14 cellular contexts compared by ENCODE assay signal in the genomic region with DNA sequence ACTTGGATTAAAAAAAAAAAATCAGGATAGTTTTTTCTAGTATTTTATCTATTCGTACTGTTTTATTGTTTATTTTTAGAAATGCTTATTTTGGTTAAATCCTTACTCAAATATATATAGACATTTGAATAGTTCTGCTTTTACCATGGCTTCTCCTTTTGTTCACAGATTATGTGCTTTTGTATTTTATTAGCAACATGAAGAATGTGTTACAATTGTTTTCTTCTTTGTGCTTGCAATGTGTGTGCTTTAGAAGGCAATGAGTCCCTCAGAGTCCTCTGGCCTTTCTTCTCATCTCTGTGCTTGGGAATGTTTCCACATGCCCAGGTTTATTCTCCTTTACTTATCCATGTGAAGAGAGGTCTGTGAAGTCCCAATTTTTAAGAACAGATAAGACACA.
DNase-seq lines count a peak whose midpoint lies in the region; ATAC-seq, FAIRE-seq and TF ChIP-seq lines count a peak whose summit lies in the region.
"Had no signal": no experiment of that assay in that cellular context is flagged by ENCODE, and none has a peak within 500 bp of the region (broad histone marks: within the 10 kb centered on the region; RNA-seq: fewer than 3 reads in every experiment).

No MANE protein-coding gene starts in this region.

- no peak overlapping the region for H4K8ac ChIP-seq in H1 (ENCODE audit: extremely low read depth, insufficient read depth, low read length)

- 86% methylated on average over 1 of the region's 1 CpG; no CpG with 5 or more reads in 1 of the 2 experiments for WGBS in H1 (ENCODE audit: extremely low coverage in 1 of 2, insufficient coverage in 1 of 2, insufficient read length in 1 of 2, insufficient replicate concordance in 2 of 2, low coverage in 1 of 2, low lambda C conversion rate in 2 of 2, missing lambda C conversion rate in 1 of 2), 2 experiments
- WGBS in testis, 2 donors, result 56 to 59% methylated on average over 1 of the region's 1 CpG

- no peak for TF ChIP-seq CTCF in CD14-positive monocyte (IDR thresholded peaks at IDR 0.05)
- no peak for TF ChIP-seq CTCF in H1 (IDR thresholded peaks at IDR 0.05; ENCODE audit: control extremely low read depth in 1 of 3, insufficient read depth in 1 of 3, low read depth in 1 of 3, low read length in 3 of 3)
- TF ChIP-seq CTCF in testis (IDR thresholded peaks at IDR 0.05), result no peak

- CTCF ChIA-PET in H1 (lab: Charles Lee; ENCODE audit: partially characterized antibody), result interaction anchor here (1.3 kb wide), 1 partner anchor 20 kb away, joined by 3 read pairs; no protein-coding TSS in a partner anchor

- no peak overlapping the region for H4K91ac ChIP-seq in H1 (replicated peaks; ENCODE audit: insufficient read length, low read length)

- no peak overlapping the region for H4K5ac ChIP-seq in H1 (ENCODE audit: insufficient read length, low read depth, low read length)

- no peak overlapping the region for H3K56ac ChIP-seq in H1 (replicated peaks; ENCODE audit: insufficient read length, low read depth, low read length)

- H3K4me2 ChIP-seq in Karpas-422 (ENCODE audit: low read depth, low read length, poor library complexity, severe bottlenecking), result peak overlapping the region; percentile 47
- H3K4me2 ChIP-seq in H1 (ENCODE audit: insufficient read depth in 1 of 2, low read depth in 2 of 2, low read length in 2 of 2), result no peak overlapping the region

- no peak for FAIRE-seq in H1 (lab: Jason Lieb, UNC)

- H3K27me3 ChIP-seq in Karpas-422 (ENCODE audit: low read length), result no peaks in the 10 kb centered on the region
- no peaks in the 10 kb centered on the region for H3K27me3 ChIP-seq in H1 (replicated peaks in 1 of 4; ENCODE audit: control insufficient read depth in 3 of 4, extremely low read depth in 1 of 4, insufficient read depth in 3 of 4, low read length in 3 of 4)
- no peaks in the 10 kb centered on the region for H3K27me3 ChIP-seq in testis

- no peaks in the 10 kb centered on the region for H4K20me1 ChIP-seq in Karpas-422 (ENCODE audit: insufficient read depth, low read depth, low read length)
- H4K20me1 ChIP-seq in H1 (replicated peaks in 1 of 2; ENCODE audit: control insufficient read depth in 1 of 2, insufficient read depth in 2 of 2, low read length in 2 of 2), result no peaks in the 10 kb centered on the region

- no peak overlapping the region for H2BK15ac ChIP-seq in H1 (ENCODE audit: low read length)

- peaks cover 34% of the 10 kb centered on the region for H3K4me1 Mint-ChIP-seq in CD14-positive monocyte
- H3K4me1 Mint-ChIP-seq: B cell had no signal

- peaks cover 3 to 12% (median 5%) of the 10 kb centered on the region in 7 donors for H3K9me3 Mint-ChIP-seq in CD14-positive monocyte
- H3K9me3 Mint-ChIP-seq: CD8-positive, alpha-beta T cell had no signal

- H2BK20ac ChIP-seq in H1 (ENCODE audit: low read length), result peak overlapping the region; percentile 56; the same call in 1 of the 2 replicates

- no peak for TF ChIP-seq RAD21 in H1 (IDR thresholded peaks at IDR 0.05 in 1 of 2, conservative IDR thresholded peaks at IDR 0.05 in 1 of 2; ENCODE audit: low read depth in 2 of 2, low read length in 2 of 2)

- H2BK12ac ChIP-seq in H1 (ENCODE audit: low read depth, low read length), result peak overlapping the region; percentile 55; the same call in 1 of the 2 replicates

- POLR2A ChIA-PET in H1 (lab: Charles Lee; ENCODE audit: partially characterized antibody), result no interaction called here

- DNase-seq in CD14-positive monocyte (ENCODE audit: low spot score) (no peak), Karpas-422 (no peak), H1 (ENCODE audit: low read depth in 1 of 2, low spot score in 2 of 2) (no peak), cerebellar nuclear complex (lab: John Stamatoyannopoulos, UW) (no peak), testis (no peak)
- no peak for DNase-seq in activated CD4-positive, CD25-positive, alpha-beta regulatory T cell (lab: John Stamatoyannopoulos, UW)
- DNase-seq: Calu3; CD8-positive, alpha-beta T cell; DMS79 treated with DMSO at 0.1 percent for 48 hours; GF-D8; HCEC 1CT had no signal

- H3K27ac ChIP-seq in Karpas-422 (ENCODE audit: low read length) (no peak overlapping the region), H1 (ENCODE audit: low read depth, low read length) (no peak overlapping the region), testis (no peak overlapping the region)
- H3K27ac ChIP-seq: C4-2B had no signal

- H3K79me2 ChIP-seq in Karpas-422 (ENCODE audit: low read length) (no peaks in the 10 kb centered on the region), H1 (ENCODE audit: control insufficient read depth in 1 of 2, insufficient read depth in 2 of 2, low read length in 2 of 2) (no peaks in the 10 kb centered on the region)

- H3K27ac Mint-ChIP-seq in CD14-positive monocyte, result peak overlapping the region in 4 of 7 donors; percentile 22 to 81 (median 62)
- H3K27ac Mint-ChIP-seq: B cell; CD8-positive, alpha-beta T cell had no signal

- H3K4me3 ChIP-seq in Karpas-422 (ENCODE audit: low read length), result no peak overlapping the region
- no peak overlapping the region for H3K4me3 ChIP-seq in H1 (ENCODE audit: extremely low read depth in 1 of 4, insufficient read depth in 2 of 4, low read depth in 3 of 4, low read length in 4 of 4)
- no peak overlapping the region for H3K4me3 ChIP-seq in testis

- no peak for ATAC-seq in activated CD4-positive, CD25-positive, alpha-beta regulatory T cell treated with anti-CD3 and anti-CD28 coated beads, Interleukin-2, amount 50 U/mL, for 24 hours
- ATAC-seq: CD8-positive, alpha-beta T cell had no signal

- peak overlapping the region in 1 of 2 donors; percentile 31 for H3K4me3 Mint-ChIP-seq in CD14-positive monocyte
- H3K4me3 Mint-ChIP-seq: B cell; CD8-positive, alpha-beta T cell had no signal

- H2AFZ ChIP-seq in Karpas-422 (ENCODE audit: low read length), result no peak overlapping the region
- H2AFZ ChIP-seq in H1 (ENCODE audit: low read length), result no peak overlapping the region

- H3K36me3 ChIP-seq in Karpas-422 (ENCODE audit: insufficient read depth, low read length) (no peaks in the 10 kb centered on the region), H1 (ENCODE audit: control insufficient read depth in 2 of 4, insufficient read depth in 4 of 4, low read length in 3 of 4) (no peaks in the 10 kb centered on the region), testis (ENCODE audit: low read depth, missing control alignments) (no peaks in the 10 kb centered on the region)

- H2BK120ac ChIP-seq in H1 (replicated peaks; ENCODE audit: low read depth, low read length), result no peak overlapping the region

- H2BK5ac ChIP-seq in H1 (ENCODE audit: low read depth, low read length), result no peak overlapping the region

- no peak overlapping the region for H3K18ac ChIP-seq in H1 (ENCODE audit: extremely low read depth, low read length)

- no peaks in the 10 kb centered on the region for H3K79me1 ChIP-seq in H1 (ENCODE audit: low read depth, low read length)

- TF ChIP-seq POLR2A in H1 (IDR thresholded peaks at IDR 0.05; ENCODE audit: control extremely low read depth in 1 of 2, low read depth in 2 of 2, low read length in 2 of 2), result no peak
- TF ChIP-seq POLR2A in testis (IDR thresholded peaks at IDR 0.05), result no peak

- intact Hi-C loops in CD14-positive monocyte (cut with micrococcal nuclease) (loop anchor here in 1 of 2 donors (10.0 kb wide), 1 partner anchor 54 kb away; no protein-coding TSS in a partner anchor), testis (cut with DNase I; ENCODE audit: low total_unique reads) (no loop called here)

- H3K23me2 ChIP-seq in H1 (ENCODE audit: low read depth, low read length), result no peaks in the 10 kb centered on the region

- no peak for TF ChIP-seq EP300 in H1 (IDR thresholded peaks at IDR 0.05; ENCODE audit: borderline replicate concordance in 1 of 2, low read depth in 2 of 2, low read length in 2 of 2)

- H3K9me2 ChIP-seq in Karpas-422 (replicated peaks; ENCODE audit: insufficient read depth, low read length), result no peaks in the 10 kb centered on the region

- no peak overlapping the region for H2AK5ac ChIP-seq in H1 (ENCODE audit: low read depth, low read length)

- H3K4me1 ChIP-seq in Karpas-422 (ENCODE audit: low read length), result peaks cover 20% of the 10 kb centered on the region
- peaks cover 0 to 17% (median 2%) of the 10 kb centered on the region in 4 experiments; a peak in 4 of 7 replicates for H3K4me1 ChIP-seq in H1 (replicated peaks in 1 of 4; ENCODE audit: control insufficient read depth in 3 of 4, insufficient read depth in 4 of 4, low read length in 3 of 4)
- H3K4me1 ChIP-seq in testis, result peaks cover 4% of the 10 kb centered on the region

- peaks cover 0 to 6% (median 3%) of the 10 kb centered on the region in 3 donors for H3K27me3 Mint-ChIP-seq in CD14-positive monocyte (ENCODE audit: low read depth in 3 of 3)
- H3K27me3 Mint-ChIP-seq: B cell had no signal

- peaks cover 0 to 8% of the 10 kb centered on the region in 2 donors for H3K36me3 Mint-ChIP-seq in CD14-positive monocyte
- H3K36me3 Mint-ChIP-seq: CD8-positive, alpha-beta T cell had no signal

- H3K9ac ChIP-seq in Karpas-422 (ENCODE audit: low read length) (no peak overlapping the region), H1 (replicated peaks in 1 of 4; ENCODE audit: extremely low read depth in 1 of 4, low read depth in 3 of 4, low read length in 3 of 4) (no peak overlapping the region)

- no peaks in the 10 kb centered on the region for H3K9me3 ChIP-seq in Karpas-422 (ENCODE audit: low read length)
- no peaks in the 10 kb centered on the region for H3K9me3 ChIP-seq in H1 (ENCODE audit: insufficient read depth in 2 of 2, low read depth in 1 of 2, low read length in 1 of 2)
- no peaks in the 10 kb centered on the region for H3K9me3 ChIP-seq in testis

- no peak overlapping the region for H3K14ac ChIP-seq in H1 (ENCODE audit: insufficient read length)

- H3K4ac ChIP-seq in H1 (replicated peaks; ENCODE audit: insufficient read length, low read depth, low read length), result peak overlapping the region; percentile 85

- no peak overlapping the region for H3K23ac ChIP-seq in H1 (ENCODE audit: insufficient read length)

TF ChIP-seq in H1, 55 proteins besides CTCF, POLR2A, EP300 and RAD21 (continues in another document):
- TF ChIP-seq KDM5A (IDR thresholded peaks at IDR 0.05; ENCODE audit: low read length) (no peak), RXRA (IDR thresholded peaks at IDR 0.05; ENCODE audit: insufficient read depth, low read depth, low read length) (no peak), BCL11A (IDR thresholded peaks at IDR 0.05; ENCODE audit: low read depth in 2 of 2, low read length in 2 of 2) (no peak), EGR1 (IDR thresholded peaks at IDR 0.05; ENCODE audit: borderline replicate concordance, low read depth, low read length) (no peak), SUZ12 (IDR thresholded peaks at IDR 0.05; ENCODE audit: low read length) (no peak), ASH2L (IDR thresholded peaks at IDR 0.05; ENCODE audit: low read length) (no peak), SP2 (IDR thresholded peaks at IDR 0.05; ENCODE audit: low read length) (no peak), GTF2F1 (IDR thresholded peaks at IDR 0.05; ENCODE audit: borderline replicate concordance, low read depth, low read length) (no peak), CBX8 (IDR thresholded peaks at IDR 0.05; ENCODE audit: borderline replicate concordance, low read depth, low read length) (no peak)
- TF ChIP-seq, protein P1, sequence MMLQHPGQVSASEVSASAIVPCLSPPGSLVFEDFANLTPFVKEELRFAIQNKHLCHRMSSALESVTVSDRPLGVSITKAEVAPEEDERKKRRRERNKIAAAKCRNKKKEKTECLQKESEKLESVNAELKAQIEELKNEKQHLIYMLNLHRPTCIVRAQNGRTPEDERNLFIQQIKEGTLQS (IDR thresholded peaks at IDR 0.05; ENCODE audit: insufficient read depth, low read depth, low read length), result no peak
